10 cellular contexts compared by ENCODE assay signal in the genomic region with DNA sequence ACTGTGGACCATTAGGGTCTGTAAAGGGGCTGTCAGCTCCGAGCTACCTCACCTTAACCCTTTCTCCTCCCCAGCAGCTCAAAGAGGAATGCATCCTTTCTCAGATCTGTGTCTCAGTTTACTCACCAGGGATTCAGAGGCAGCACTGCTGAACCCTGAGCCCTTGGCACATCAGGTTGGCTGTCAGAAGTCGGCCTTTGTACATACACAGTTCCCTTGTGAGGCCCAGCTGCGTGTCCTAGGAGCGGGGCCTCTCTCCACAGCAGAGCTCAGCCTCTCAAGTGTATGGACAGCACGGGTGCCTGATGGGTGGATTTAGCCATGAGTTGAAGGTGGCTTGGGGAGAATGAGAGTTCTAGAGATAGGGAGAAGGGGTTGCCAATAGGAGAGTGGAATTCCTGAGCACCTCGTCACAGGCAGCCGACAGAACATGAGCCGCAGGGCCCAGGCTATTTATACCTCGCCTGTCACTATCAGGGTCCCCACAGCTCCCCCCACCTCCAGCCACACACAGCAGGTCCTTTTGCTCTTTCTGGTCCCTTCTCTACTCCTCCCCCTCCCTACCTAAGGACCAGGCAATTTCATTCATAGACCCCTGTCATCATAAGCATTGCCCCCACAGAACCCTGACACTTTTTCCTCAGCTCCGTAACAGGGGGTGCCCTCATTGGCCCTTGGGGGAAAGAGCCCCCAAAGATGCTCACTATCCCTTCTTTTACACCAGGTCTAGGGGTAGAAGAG. TPM values are rescaled to one million over a fixed set of nuclear protein-coding genes. Genes with fewer than 3 reads are reported as not detected.
DNase-seq lines count a peak whose midpoint lies in the region; ATAC-seq, FAIRE-seq and TF ChIP-seq lines count a peak whose summit lies in the region.
"Had no signal": no experiment of that assay in that cellular context is flagged by ENCODE, and none has a peak within 500 bp of the region (broad histone marks: within the 10 kb centered on the region; RNA-seq: fewer than 3 reads in every experiment).

No MANE protein-coding gene starts in this region.

- no peak for TF ChIP-seq CTCF in IMR-90 (conservative IDR thresholded peaks at IDR 0.05; ENCODE audit: low read depth, low read length)
- no peak for TF ChIP-seq CTCF in choroid plexus epithelial cell (conservative IDR thresholded peaks at IDR 0.05; ENCODE audit: low read depth, low read length)

- peak overlapping the region; percentile 25 to 83 for H4K8ac ChIP-seq in IMR-90 (ENCODE audit: low read depth in 2 of 2, low read length in 2 of 2)

- TF ChIP-seq POLR2A in IMR-90 (IDR thresholded peaks at IDR 0.05; ENCODE audit: low read depth, low read length): peak; percentile 59; the same call in 1 of the 2 replicates

- H4K5ac ChIP-seq in IMR-90 (ENCODE audit: low read depth, low read length): peak overlapping the region; percentile 1

- peak overlapping the region; percentile 29; the same call in 1 of the 2 replicates for H3K4me2 ChIP-seq in IMR-90 (ENCODE audit: low read depth, low read length)

- peak overlapping the region; percentile 76 for H3K56ac ChIP-seq in IMR-90 (ENCODE audit: extremely low read depth, insufficient read depth, low read length)

- ATAC-seq in IMR-90 (ENCODE audit: low read depth): peak; percentile 7
- ATAC-seq in GM18909 (IDR thresholded peaks at IDR 0.05; ENCODE audit: poor library complexity, unreplicated experiment): no peak

- peak overlapping the region; percentile 91 for H2BK5ac ChIP-seq in IMR-90 (ENCODE audit: low read depth, low read length, poor library complexity, severe bottlenecking)

- H2AK9ac ChIP-seq in IMR-90 (replicated peaks; ENCODE audit: low read depth, low read length, poor library complexity): peak overlapping the region; percentile 98

- in situ Hi-C loops in IMR-90 (cut with MboI; ENCODE audit: low sequenced_read_pairs): no loop called here

- H4K20me1 ChIP-seq in IMR-90 (ENCODE audit: insufficient read depth, low read length): peaks cover 40% of the 10 kb centered on the region

- H3K23ac ChIP-seq in IMR-90 (ENCODE audit: low read depth, low read length): peak overlapping the region; percentile 88

- CTCF ChIA-PET in IMR-90 (lab: Yijun Ruan, JAX): no interaction called here

- peak overlapping the region; percentile 97 for H3K4ac ChIP-seq in IMR-90 (ENCODE audit: low read depth, low read length)

- peak; percentile 1; the same call in 1 of the 2 replicates for TF ChIP-seq RAD21 in IMR-90 (IDR thresholded peaks at IDR 0.05; ENCODE audit: low read length)

- DNase-seq in IMR-90: peak; percentile 88
- peak; percentile 74 for DNase-seq in choroid plexus epithelial cell (ENCODE audit: low read depth)
- DNase-seq in medulla oblongata (ENCODE audit: extremely low spot score): peak; percentile 10
- DNase-seq in urothelium cell line (ENCODE audit: low spot score): peak; percentile 52
- DNase-seq in RKO (ENCODE audit: low spot score): no peak
- no peak for DNase-seq in hypothalamus (lab: John Stamatoyannopoulos, UW)
- DNase-seq: effector CD8-positive, alpha-beta T cell; NCI-H1694 treated with DMSO at 0.1 percent for 48 hours had no signal

- no peaks in the 10 kb centered on the region for H3K9me3 ChIP-seq in IMR-90 (ENCODE audit: control insufficient read depth, insufficient read depth, low read length)

- H3K4me3 ChIP-seq in IMR-90 (ENCODE audit: insufficient read depth, low read depth, low read length) (no peak overlapping the region), choroid plexus epithelial cell (ENCODE audit: low read depth, low read length) (no peak overlapping the region)

- peak overlapping the region; percentile 19; the same call in 1 of the 2 replicates for H3K9ac ChIP-seq in IMR-90 (ENCODE audit: low read depth, low read length)

- POLR2A ChIA-PET in IMR-90 (lab: Charles Lee; ENCODE audit: unreplicated experiment): interaction anchor here (1.0 kb wide), 1 partner anchor 10 kb away, joined by 3 read pairs; no protein-coding TSS in a partner anchor

- dilution Hi-C loops in IMR-90 (cut with HindIII; ENCODE audit: low sequenced_read_pairs, unreplicated experiment): no loop called here

- H3K14ac ChIP-seq in IMR-90 (replicated peaks; ENCODE audit: low read depth, low read length): peak overlapping the region; percentile 95

- intact Hi-C loops in IMR-90 (cut with micrococcal nuclease): loop anchor here (2.0 to 5.0 kb wide), 2 partner anchors 36 to 71 kb away; a partner anchor contains a TSS

- H3K36me3 ChIP-seq in IMR-90 (ENCODE audit: control insufficient read depth, insufficient read depth, low read length): no peaks in the 10 kb centered on the region

- H2AFZ ChIP-seq in IMR-90 (replicated peaks; ENCODE audit: low read length, poor library complexity): peak overlapping the region; percentile 82

- peak overlapping the region; percentile 6; the same call in 1 of the 2 replicates for H3K18ac ChIP-seq in IMR-90 (ENCODE audit: low read depth, low read length)

- H2BK15ac ChIP-seq in IMR-90 (ENCODE audit: low read depth, low read length): peak overlapping the region; percentile 90

- H3K4me1 ChIP-seq in IMR-90 (ENCODE audit: control insufficient read depth, insufficient read depth, low read length): peaks cover 26% of the 10 kb centered on the region

- no TSS peak for BruUV-seq in IMR-90 (replicated peaks; lab: Mats Ljungman, UMichigan)

- peak overlapping the region; percentile 96 for H2BK120ac ChIP-seq in IMR-90 (ENCODE audit: low read depth, low read length)

- H3K9me1 ChIP-seq in IMR-90 (ENCODE audit: insufficient read depth, low read length): peaks cover 14% of the 10 kb centered on the region

- peak overlapping the region; percentile 92 for H2BK20ac ChIP-seq in IMR-90 (ENCODE audit: low read depth, low read length)

- peaks cover 0 to 32% of the 10 kb centered on the region in 2 experiments; a peak in 3 of 4 replicates for H3K79me1 ChIP-seq in IMR-90 (ENCODE audit: low read depth in 1 of 2, low read length in 2 of 2)

- peak overlapping the region; percentile 87 for H2AK5ac ChIP-seq in IMR-90 (ENCODE audit: low read depth, low read length)

- peak overlapping the region; percentile 93 for H4K91ac ChIP-seq in IMR-90 (ENCODE audit: insufficient read depth, low read depth, low read length)

- 3% methylated on average over 5 of the region's 10 CpGs; no CpG with 5 or more reads in 1 of the 2 experiments for WGBS in IMR-90 (ENCODE audit: extremely low coverage in 2 of 2, insufficient read length in 1 of 2), 2 experiments

- H3K27me3 ChIP-seq in IMR-90 (ENCODE audit: control insufficient read depth, insufficient read depth, low read length): no peaks in the 10 kb centered on the region

- no peak for FAIRE-seq in urothelium cell line (lab: Jason Lieb, UNC)

- peak overlapping the region; percentile 81 for H3K27ac ChIP-seq in IMR-90 (ENCODE audit: insufficient read depth, low read length)

TF ChIP-seq in IMR-90, 13 proteins besides CTCF, POLR2A, EP300 and RAD21 (continues in another document):
- TF ChIP-seq RFX5 (IDR thresholded peaks at IDR 0.05; ENCODE audit: low read depth, low read length) (no peak), MAZ (IDR thresholded peaks at IDR 0.05; ENCODE audit: borderline replicate concordance, low read depth, low read length) (peak; percentile 43; the same call in 1 of the 2 replicates), CHD1 (IDR thresholded peaks at IDR 0.05; ENCODE audit: low read depth, low read length) (no peak), SMC3 (IDR thresholded peaks at IDR 0.05; ENCODE audit: low read depth, low read length) (no peak), RCOR1 (IDR thresholded peaks at IDR 0.05; ENCODE audit: insufficient replicate concordance, low read length) (no peak), NFE2L2 (IDR thresholded peaks at IDR 0.05; ENCODE audit: low read depth, low read length) (no peak), FOS (IDR thresholded peaks at IDR 0.05; ENCODE audit: low read depth, low read length) (no peak), MXI1 (IDR thresholded peaks at IDR 0.05; ENCODE audit: borderline replicate concordance, low read depth, low read length) (no peak), CEBPB (IDR thresholded peaks at IDR 0.05; ENCODE audit: low read depth, low read length) (0 out of 2 replicates have a peak, but pooled peaks have one; percentile 18)
- TF ChIP-seq, protein P1, sequence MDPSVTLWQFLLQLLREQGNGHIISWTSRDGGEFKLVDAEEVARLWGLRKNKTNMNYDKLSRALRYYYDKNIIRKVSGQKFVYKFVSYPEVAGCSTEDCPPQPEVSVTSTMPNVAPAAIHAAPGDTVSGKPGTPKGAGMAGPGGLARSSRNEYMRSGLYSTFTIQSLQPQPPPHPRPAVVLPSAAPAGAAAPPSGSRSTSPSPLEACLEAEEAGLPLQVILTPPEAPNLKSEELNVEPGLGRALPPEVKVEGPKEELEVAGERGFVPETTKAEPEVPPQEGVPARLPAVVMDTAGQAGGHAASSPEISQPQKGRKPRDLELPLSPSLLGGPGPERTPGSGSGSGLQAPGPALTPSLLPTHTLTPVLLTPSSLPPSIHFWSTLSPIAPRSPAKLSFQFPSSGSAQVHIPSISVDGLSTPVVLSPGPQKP (IDR thresholded peaks at IDR 0.05; ENCODE audit: borderline replicate concordance, low read depth, low read length): no peak
- TF ChIP-seq, protein P2, sequence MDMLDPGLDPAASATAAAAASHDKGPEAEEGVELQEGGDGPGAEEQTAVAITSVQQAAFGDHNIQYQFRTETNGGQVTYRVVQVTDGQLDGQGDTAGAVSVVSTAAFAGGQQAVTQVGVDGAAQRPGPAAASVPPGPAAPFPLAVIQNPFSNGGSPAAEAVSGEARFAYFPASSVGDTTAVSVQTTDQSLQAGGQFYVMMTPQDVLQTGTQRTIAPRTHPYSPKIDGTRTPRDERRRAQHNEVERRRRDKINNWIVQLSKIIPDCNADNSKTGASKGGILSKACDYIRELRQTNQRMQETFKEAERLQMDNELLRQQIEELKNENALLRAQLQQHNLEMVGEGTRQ (IDR thresholded peaks at IDR 0.05; ENCODE audit: low read depth, low read length): no peak

RNA-seq across cellular contexts. Expression of a gene that starts 2.1 kb away (rescaled TPM):
- total RNA-seq in IMR-90 (2012; rRNA removed): 116 and 139 TPM in 2 replicates
- 154 and 167 TPM in 2 replicates for polyA plus RNA-seq in IMR-90 (2012; rRNA removed)
- polyA plus RNA-seq in IMR-90 (2012; cell fraction: cytosol; rRNA removed): 67.5 and 137 TPM in 2 replicates
- polyA plus RNA-seq in IMR-90 (2012; cell fraction: nucleus; rRNA removed; ENCODE audit: low replicate concordance): 165 and 525 TPM in 2 replicates

RNA-seq across cellular contexts. Expression of a gene that starts 34.5 kb away (rescaled TPM):
- 61.1 and 104 TPM in 2 replicates for total RNA-seq in IMR-90 (2012; rRNA removed)
- 321 and 346 TPM in 2 replicates for polyA plus RNA-seq in IMR-90 (2012; rRNA removed)
- polyA plus RNA-seq in IMR-90 (2012; cell fraction: cytosol; rRNA removed): 128 and 421 TPM in 2 replicates
- polyA plus RNA-seq in IMR-90 (2012; cell fraction: nucleus; rRNA removed; ENCODE audit: low replicate concordance): 84.2 and 106 TPM in 2 replicates

RNA-seq across cellular contexts. Expression of a gene that starts 36.4 kb away (rescaled TPM):
- total RNA-seq in IMR-90 (2012; rRNA removed): 7.7 and 8.3 TPM in 2 replicates
- 15.1 and 18.0 TPM in 2 replicates for polyA plus RNA-seq in IMR-90 (2012; rRNA removed)
- 5.3 and 5.9 TPM in 2 replicates for polyA plus RNA-seq in IMR-90 (2012; cell fraction: cytosol; rRNA removed)
- 41.0 and 106 TPM in 2 replicates for polyA plus RNA-seq in IMR-90 (2012; cell fraction: nucleus; rRNA removed; ENCODE audit: low replicate concordance)

RNA-seq across cellular contexts. Expression of a gene that starts 52.5 kb away (rescaled TPM):
- not detected in 2 replicates for total RNA-seq in IMR-90 (2012; rRNA removed)
- not detected in 2 replicates for polyA plus RNA-seq in IMR-90 (2012; rRNA removed)
- 0.04 TPM in 1 of 2 replicates, not detected in the other for polyA plus RNA-seq in IMR-90 (2012; cell fraction: cytosol; rRNA removed)
- polyA plus RNA-seq in IMR-90 (2012; cell fraction: nucleus; rRNA removed; ENCODE audit: low replicate concordance): not detected in 2 replicates
- total RNA-seq: lung microvascular endothelial cell had no signal

Comparison
In these comparisons a context has a peak if more than half of its experiments do, and no peak if none do; other contexts are left out.
1. DNase-seq: peak in IMR-90 (single experiment), choroid plexus epithelial cell (single experiment), medulla oblongata (single experiment) and urothelium cell line (single experiment); none in RKO (single experiment) and hypothalamus (0 of 51).